ENCODE assay signal across 20 cellular contexts in the genomic region with DNA sequence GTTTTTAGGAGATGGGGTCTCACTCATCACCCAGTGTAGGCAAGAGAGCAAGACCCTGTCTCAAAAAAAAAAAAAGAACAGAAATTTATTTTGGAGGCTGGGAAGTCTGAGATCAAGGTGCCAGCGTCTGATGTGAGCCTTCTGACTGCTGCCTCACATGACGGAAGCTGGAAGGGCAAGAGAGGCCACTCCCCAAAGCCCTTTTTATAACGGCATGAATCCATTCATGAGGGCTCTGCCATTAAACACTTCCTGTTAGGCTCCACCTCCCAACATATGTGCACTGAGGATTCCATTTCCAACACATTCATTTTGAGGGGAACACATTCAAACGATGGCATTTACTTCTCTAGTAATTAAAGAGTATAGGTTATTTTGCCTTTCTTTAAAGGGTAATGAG.
"Had no signal": no experiment of that assay in that cellular context is flagged by ENCODE, and none has a peak within 500 bp of the region (broad histone marks: within the 10 kb centered on the region; RNA-seq: fewer than 3 reads in every experiment).

No MANE protein-coding gene starts in this region.

- H3K4me1 Mint-ChIP-seq: T-helper 17 cell had no signal

- H3K9me3 Mint-ChIP-seq: activated CD8-positive, alpha-beta T cell treated with anti-CD3 and anti-CD28 coated beads for 36 hours; natural killer cell treated with Interleukin-12 subunit alpha and Interleukin-12 subunit beta and Interleukin-15 and Interleukin-18, amount 100 ng/mL, for 72 hours had no signal

- H3K4me1 ChIP-seq: right atrium auricular region, vagina had no signal

- H3K27me3 Mint-ChIP-seq: activated CD4-positive, alpha-beta T cell treated with anti-CD3 and anti-CD28 coated beads for 36 hours; activated CD8-positive, alpha-beta T cell treated with anti-CD3 and anti-CD28 coated beads for 36 hours; natural killer cell treated with Interleukin-12 subunit alpha and Interleukin-12 subunit beta and Interleukin-15 and Interleukin-18, amount 100 ng/mL, for 72 hours; progenitor cell of endocrine pancreas; T-helper 17 cell had no signal

- H3K9me3 ChIP-seq: right atrium auricular region, tibial nerve, vagina had no signal

- H3K4me3 Mint-ChIP-seq: activated CD4-positive, alpha-beta T cell treated with anti-CD3 and anti-CD28 coated beads for 36 hours; activated CD8-positive, alpha-beta T cell treated with anti-CD3 and anti-CD28 coated beads for 36 hours; natural killer cell treated with Interleukin-12 subunit alpha and Interleukin-12 subunit beta and Interleukin-15 and Interleukin-18, amount 100 ng/mL, for 72 hours; T-helper 17 cell had no signal

- H3K4me3 ChIP-seq: cardiac muscle cell, right atrium auricular region, tibial nerve, vagina had no signal

- ATAC-seq: activated CD4-positive, alpha-beta T cell treated with anti-CD3 and anti-CD28 coated beads for 36 hours; activated CD8-positive, alpha-beta T cell treated with anti-CD3 and anti-CD28 coated beads for 36 hours; natural killer cell treated with Interleukin-12 subunit alpha and Interleukin-12 subunit beta and Interleukin-15 and Interleukin-18, amount 100 ng/mL, for 72 hours; T-helper 17 cell had no signal

- H3K27ac Mint-ChIP-seq: activated CD4-positive, alpha-beta T cell treated with anti-CD3 and anti-CD28 coated beads for 36 hours; progenitor cell of endocrine pancreas; T-helper 17 cell had no signal

- H3K27me3 ChIP-seq: cardiac muscle cell, right atrium auricular region, tibial nerve, vagina had no signal

- DNase-seq: activated CD4-positive, alpha-beta T cell treated with anti-CD3 and anti-CD28 coated beads for 36 hours; activated CD8-positive, alpha-beta memory T cell treated with anti-CD3 and anti-CD28 coated beads, Interleukin-2, amount 50 U/mL, for 4 hours; activated CD8-positive, alpha-beta T cell treated with anti-CD3 and anti-CD28 coated beads for 36 hours; activated naive CD4-positive, alpha-beta T cell treated with Interleukin-2 at 50 U/mL for 16 hours; hippocampal formation; kidney; mesendoderm; occipital lobe; stimulated activated CD4-positive, alpha-beta T cell treated with anti-CD3 and anti-CD28 coated beads, Interleukin-15, amount 100 ng/mL, for 24 hours; stimulated activated CD4-positive, alpha-beta T cell treated with anti-CD3 and anti-CD28 coated beads, Interleukin-4, amount 100 ng/mL, for 24 hours; stimulated activated naive CD4-positive, alpha-beta T cell; substantia nigra; T-helper 17 cell; WERI-Rb-1 had no signal

- H3K27ac ChIP-seq: cardiac muscle cell, right atrium auricular region, tibial nerve, vagina, WERI-Rb-1 had no signal
